31 cellular contexts compared by ENCODE assay signal in genomic region chr2:201105759-201106158, GRCh38. TPM values are rescaled to one million over a fixed set of nuclear protein-coding genes. Genes with fewer than 3 reads are reported as not detected.
DNase-seq lines count a peak whose midpoint lies in the region; ATAC-seq, FAIRE-seq and TF ChIP-seq lines count a peak whose summit lies in the region.
"Had no signal": no experiment of that assay in that cellular context is flagged by ENCODE, and none has a peak within 500 bp of the region (broad histone marks: within the 10 kb centered on the region; RNA-seq: fewer than 3 reads in every experiment).

No MANE protein-coding gene starts in this region.

- no peak overlapping the region for H4K91ac ChIP-seq in H1 (replicated peaks; ENCODE audit: insufficient read length, low read length)

- no peaks in the 10 kb centered on the region for H3K79me1 ChIP-seq in H1 (ENCODE audit: low read depth, low read length)

- H3K9me3 ChIP-seq in K562 (replicated peaks; ENCODE audit: control insufficient read depth, insufficient read depth, low read depth, low read length) (no peaks in the 10 kb centered on the region), H1 (ENCODE audit: insufficient read depth in 2 of 2, low read depth in 1 of 2, low read length in 1 of 2) (no peaks in the 10 kb centered on the region)
- H3K9me3 ChIP-seq: A549; BE2C; BLaER1; BLaER1 treated with 17β-estradiol and CSF1 and Interleukin-3, amounts not matched to agents 10 nM and 100 nM; Caco-2 had no signal

- H3K9ac ChIP-seq in K562 (ENCODE audit: insufficient read depth in 1 of 2, low read depth in 2 of 2, low read length in 2 of 2): no peak overlapping the region
- H3K9ac ChIP-seq in H1 (replicated peaks in 1 of 4; ENCODE audit: extremely low read depth in 1 of 4, low read depth in 3 of 4, low read length in 3 of 4): no peak overlapping the region
- H3K9ac ChIP-seq: BLaER1; BLaER1 treated with 17β-estradiol and CSF1 and Interleukin-3, amounts not matched to agents 10 nM and 100 nM had no signal

- H2BK20ac ChIP-seq in H1 (ENCODE audit: low read length): no peak overlapping the region

- DNase-seq in K562 (ENCODE audit: extremely low read depth in 1 of 4, low spot score in 3 of 4): no peak
- no peak for DNase-seq in H1 (ENCODE audit: low read depth in 1 of 2, low spot score in 2 of 2)
- no peak for DNase-seq in NOMO-1 treated with DMSO at 0.1 percent for 48 hours (lab: John Stamatoyannopoulos, UW; ENCODE audit: unreplicated experiment)
- DNase-seq: 8988T; ACHN; AML-193; BE2C; C1 segment of cervical spinal cord; Caco-2; Calu3; CD4-positive, alpha-beta memory T cell; CD4-positive, alpha-beta T cell; CD4-positive, CD25-positive, alpha-beta regulatory T cell; CD8-positive, alpha-beta memory T cell; CD8-positive, alpha-beta T cell; COR-L47; DMS 273 treated with DMSO at 0.1 percent for 48 hours; DMS153; DMS53; DMS79; DMS79 treated with DMSO at 0.1 percent for 48 hours; DND-41; EL had no signal

- in situ Hi-C loops in K562 (cut with MboI): no loop called here

- intact Hi-C loops in K562 (cut with micrococcal nuclease): no loop called here

- H3K27ac ChIP-seq in K562 (ENCODE audit: extremely low read depth, low read depth, low read length) (peak overlapping the region; percentile 49; the same call in 2 of the 3 replicates), H1 (ENCODE audit: low read depth, low read length) (no peak overlapping the region)
- H3K27ac ChIP-seq: 22Rv1; A549; BLaER1; BLaER1 treated with 17β-estradiol and CSF1 and Interleukin-3, amounts not matched to agents 10 nM and 100 nM; C4-2B had no signal

- POLR2A ChIA-PET in K562 (lab: Yijun Ruan, JAX) (interaction anchor here (0.5 to 3.1 kb wide), 4 partner anchors 10 to 40 kb away, joined by 3 to 12 read pairs (median 4); partner anchors contain the start of gene CFLAR), H1 (lab: Charles Lee; ENCODE audit: partially characterized antibody) (interaction anchor here (2.0 kb wide), 1 partner anchor 10 kb away, joined by 7 read pairs; the partner anchor contains the start of gene CFLAR)

- H3K4me3 ChIP-seq in K562: no peak overlapping the region
- no peak overlapping the region for H3K4me3 ChIP-seq in H1 (ENCODE audit: extremely low read depth in 1 of 4, insufficient read depth in 2 of 4, low read depth in 3 of 4, low read length in 4 of 4)
- H3K4me3 ChIP-seq: A549; BLaER1; BLaER1 treated with 17β-estradiol and CSF1 and Interleukin-3, amounts not matched to agents 10 nM and 100 nM had no signal

- TF ChIP-seq POLR2A in K562 (conservative IDR thresholded peaks at IDR 0.05) (no peak), H1 (IDR thresholded peaks at IDR 0.05; ENCODE audit: control extremely low read depth in 1 of 2, low read depth in 2 of 2, low read length in 2 of 2) (no peak)

- TF ChIP-seq CTCF in K562 (IDR thresholded peaks at IDR 0.05 in 2 of 3, conservative IDR thresholded peaks at IDR 0.05 in 1 of 3; ENCODE audit: insufficient read depth in 2 of 3, low read depth in 1 of 3, low read length in 3 of 3): no peak
- no peak for TF ChIP-seq CTCF in H1 (IDR thresholded peaks at IDR 0.05; ENCODE audit: control extremely low read depth in 1 of 3, insufficient read depth in 1 of 3, low read depth in 1 of 3, low read length in 3 of 3)

- no peaks in the 10 kb centered on the region for H3K9me1 ChIP-seq in K562 (ENCODE audit: control insufficient read depth, insufficient read depth, low read length)

- no peak overlapping the region for H3K18ac ChIP-seq in H1 (ENCODE audit: extremely low read depth, low read length)

- H3K36me3 ChIP-seq in K562 (ENCODE audit: control insufficient read depth, insufficient read depth, low read length): no peaks in the 10 kb centered on the region
- no peaks in the 10 kb centered on the region for H3K36me3 ChIP-seq in H1 (ENCODE audit: control insufficient read depth in 2 of 4, insufficient read depth in 4 of 4, low read length in 3 of 4)
- H3K36me3 ChIP-seq: BE2C, BLaER1 had no signal

- no peak overlapping the region for H4K5ac ChIP-seq in H1 (ENCODE audit: insufficient read length, low read depth, low read length)

- ATAC-seq in K562: peak; percentile 72
- no peak for ATAC-seq in HG03432 (IDR thresholded peaks at IDR 0.05; ENCODE audit: unreplicated experiment)
- ATAC-seq: A549; CD8-positive, alpha-beta T cell had no signal

- H2AFZ ChIP-seq in K562 (ENCODE audit: low read depth, low read length) (peak overlapping the region; percentile 46; the same call in 1 of the 2 replicates), H1 (ENCODE audit: low read length) (no peak overlapping the region)

- H3K14ac ChIP-seq in H1 (ENCODE audit: insufficient read length): no peak overlapping the region

- H3K27me3 ChIP-seq in K562 (ENCODE audit: control insufficient read depth in 2 of 2, insufficient read depth in 2 of 2, low read length in 2 of 2): no peaks in the 10 kb centered on the region
- H3K27me3 ChIP-seq in H1 (replicated peaks in 1 of 4; ENCODE audit: control insufficient read depth in 3 of 4, extremely low read depth in 1 of 4, insufficient read depth in 3 of 4, low read length in 3 of 4): no peaks in the 10 kb centered on the region
- H3K27me3 ChIP-seq: BE2C; BLaER1; BLaER1 treated with 17β-estradiol and CSF1 and Interleukin-3, amounts not matched to agents 10 nM and 100 nM had no signal

- no peaks in the 10 kb centered on the region for H4K20me1 ChIP-seq in K562 (replicated peaks; ENCODE audit: control insufficient read depth, insufficient read depth, low read length)
- no peaks in the 10 kb centered on the region for H4K20me1 ChIP-seq in H1 (replicated peaks in 1 of 2; ENCODE audit: control insufficient read depth in 1 of 2, insufficient read depth in 2 of 2, low read length in 2 of 2)
- H4K20me1 ChIP-seq: BLaER1; BLaER1 treated with 17β-estradiol and CSF1 and Interleukin-3, amounts not matched to agents 10 nM and 100 nM had no signal

- H3K56ac ChIP-seq in H1 (replicated peaks; ENCODE audit: insufficient read length, low read depth, low read length): peak overlapping the region; percentile 77

- no peak overlapping the region for H3K4me2 ChIP-seq in K562 (ENCODE audit: insufficient read depth, low read length)
- no peak overlapping the region for H3K4me2 ChIP-seq in H1 (ENCODE audit: insufficient read depth in 1 of 2, low read depth in 2 of 2, low read length in 2 of 2)
- H3K4me2 ChIP-seq: A549; BLaER1; BLaER1 treated with 17β-estradiol and CSF1 and Interleukin-3, amounts not matched to agents 10 nM and 100 nM had no signal

- no peak overlapping the region for H3K4ac ChIP-seq in H1 (replicated peaks; ENCODE audit: insufficient read length, low read depth, low read length)

- BruUV-seq in K562 (replicated peaks; lab: Mats Ljungman, UMichigan): no TSS peak

- no peak overlapping the region for H2AK5ac ChIP-seq in H1 (ENCODE audit: low read depth, low read length)

- no peak overlapping the region for H2BK15ac ChIP-seq in H1 (ENCODE audit: low read length)

- CTCF ChIA-PET in K562 (lab: Yijun Ruan, JAX; ENCODE audit: low intra/inter-chr PET ratio) (no interaction called here), H1 (lab: Charles Lee; ENCODE audit: partially characterized antibody) (interaction anchor here (1.1 to 3.6 kb wide), 2 partner anchors 37 to 52 kb away, joined by 3 to 10 read pairs; no protein-coding TSS in a partner anchor)

- WGBS in K562 (ENCODE audit: insufficient coverage, low coverage, missing lambda C conversion rate): 58% methylated on average over 1 of the region's 1 CpG
- 90% methylated on average over 1 of the region's 1 CpG; no CpG with 5 or more reads in 1 of the 2 experiments for WGBS in H1 (ENCODE audit: extremely low coverage in 1 of 2, insufficient coverage in 1 of 2, insufficient read length in 1 of 2, insufficient replicate concordance in 2 of 2, low coverage in 1 of 2, low lambda C conversion rate in 2 of 2, missing lambda C conversion rate in 1 of 2), 2 experiments

- H2BK5ac ChIP-seq in H1 (ENCODE audit: low read depth, low read length): no peak overlapping the region

- H2BK120ac ChIP-seq in H1 (replicated peaks; ENCODE audit: low read depth, low read length): no peak overlapping the region

- H4K8ac ChIP-seq in H1 (ENCODE audit: extremely low read depth, insufficient read depth, low read length): no peak overlapping the region

- TF ChIP-seq EP300 in K562 (IDR thresholded peaks at IDR 0.05; ENCODE audit: low read length): no peak
- no peak for TF ChIP-seq EP300 in H1 (IDR thresholded peaks at IDR 0.05; ENCODE audit: borderline replicate concordance in 1 of 2, low read depth in 2 of 2, low read length in 2 of 2)

- TF ChIP-seq RAD21 in K562 (CRISPR knock-in tag; conservative IDR thresholded peaks at IDR 0.05 in 1 of 2, IDR thresholded peaks at IDR 0.05 in 1 of 2) (no peak), H1 (IDR thresholded peaks at IDR 0.05 in 1 of 2, conservative IDR thresholded peaks at IDR 0.05 in 1 of 2; ENCODE audit: low read depth in 2 of 2, low read length in 2 of 2) (no peak)

- H3K4me1 ChIP-seq in K562 (replicated peaks in 1 of 2; ENCODE audit: control insufficient read depth in 2 of 2, insufficient read depth in 2 of 2, low read length in 2 of 2) (peaks cover 6 to 8% of the 10 kb centered on the region in 2 experiments; a peak in 3 of 5 replicates), H1 (replicated peaks in 1 of 4; ENCODE audit: control insufficient read depth in 3 of 4, insufficient read depth in 4 of 4, low read length in 3 of 4) (no peaks in the 10 kb centered on the region)
- H3K4me1 ChIP-seq: A549; BE2C; BLaER1; BLaER1 treated with 17β-estradiol and CSF1 and Interleukin-3, amounts not matched to agents 10 nM and 100 nM; Caco-2 had no signal

- H2BK12ac ChIP-seq in H1 (ENCODE audit: low read depth, low read length): no peak overlapping the region

- no peak overlapping the region for H3K23ac ChIP-seq in H1 (ENCODE audit: insufficient read length)

- H3K79me2 ChIP-seq in K562 (ENCODE audit: control insufficient read depth, insufficient read depth, low read length) (no peaks in the 10 kb centered on the region), H1 (ENCODE audit: control insufficient read depth in 1 of 2, insufficient read depth in 2 of 2, low read length in 2 of 2) (no peaks in the 10 kb centered on the region)

- peaks cover 2% of the 10 kb centered on the region; the same call in 1 of the 2 replicates for H3K23me2 ChIP-seq in H1 (ENCODE audit: low read depth, low read length)

- FAIRE-seq in K562 (lab: Jason Lieb, UNC) (no peak), H1 (lab: Jason Lieb, UNC) (no peak)
- FAIRE-seq: A204.1, A549, D721Med had no signal

RNA-seq across cellular contexts. Expression of gene CFLAR, which starts 10.2 kb away (rescaled TPM):
- 362 and 472 TPM in 2 replicates for total RNA-seq in K562 (2011; cell fraction: chromatin; rRNA removed; ENCODE audit: low replicate concordance)
- 167 and 172 TPM in 2 replicates for total RNA-seq in K562 (2011; cell fraction: nucleolus; rRNA removed)
- total RNA-seq in K562 (2011; cell fraction: nucleoplasm; rRNA removed): 230 and 255 TPM in 2 replicates
- total RNA-seq in K562 (2014; rRNA removed) (46.0 and 48.6 TPM in 2 replicates), K562 (2014; rRNA removed; fragmentation: Illumina TruSeq; extraction: Trizol) (73.6 and 95.3 TPM in 2 replicates), K562 (2015; rRNA removed; fragmentation: Illumina TruSeq; extraction: Trizol) (32.9 and 39.4 TPM in 2 replicates), K562 (2021) (66.4 and 78.4 TPM in 2 replicates)
- polyA plus RNA-seq in K562 (2011; rRNA removed) (55.5 and 102 TPM in 2 replicates), K562 (2014; fragmentation: Illumina TruSeq; extraction: Trizol) (54.0 and 55.1 TPM in 2 replicates), K562 (2014; fragmentation: Nextera tagmentation; extraction: Ambion mirVana) (10 to 100 TPM; 27.5 to 30.3 TPM), K562 (2014; rRNA removed) (45.6 and 55.9 TPM in 2 replicates), H1 (2011; rRNA removed) (3.8 and 3.9 TPM in 2 replicates)
- 42.6 and 44.2 TPM in 2 replicates for polyA plus RNA-seq in K562 (2011; cell fraction: cytosol; rRNA removed)
- 65.0 and 100 TPM in 2 replicates for polyA plus RNA-seq in K562 (2011; cell fraction: nucleus; rRNA removed)
- 48.8 and 58.4 TPM in 2 replicates for polyA plus RNA-seq in K562 (2012)
- polyA minus RNA-seq in K562 (2011; rRNA and poly(A)+ RNA removed): 142 and 164 TPM in 2 replicates
- polyA minus RNA-seq in K562 (2011; cell fraction: cytosol; rRNA and poly(A)+ RNA removed): 41.0 and 53.7 TPM in 2 replicates
- 135 and 142 TPM in 2 replicates for polyA minus RNA-seq in K562 (2011; cell fraction: nucleus; rRNA and poly(A)+ RNA removed)
- total RNA-seq in H1 (2021; fragmentation: NEBNext Ultra II Directional; extraction: Animal tissue kit (Norgen Biotek cat#: 25700)): 1.1 and 1.6 TPM in 2 replicates
- 5.2 TPM for polyA plus RNA-seq in H1 (2011; cell fraction: cytosol; rRNA removed)
- 7.4 TPM for polyA plus RNA-seq in H1 (2011; cell fraction: nucleus; rRNA removed)
- 7.0 to 10.0 TPM (median 7.5 TPM) in 4 replicates for polyA plus RNA-seq in H1 (2012, experiment 1 of 2)
- 2.2 TPM for polyA plus RNA-seq in H1 (2012, experiment 2 of 2)
- 2.6 TPM for polyA plus RNA-seq in H1 (2013, experiment 1 of 2)
- polyA plus RNA-seq in H1 (2013, experiment 2 of 2): 2.0 TPM
- 14.3 and 19.2 TPM in 2 replicates for polyA minus RNA-seq in H1 (2011; rRNA and poly(A)+ RNA removed)
- 7.0 TPM for polyA minus RNA-seq in H1 (2011; cell fraction: cytosol; rRNA and poly(A)+ RNA removed)
- polyA minus RNA-seq in H1 (2011; cell fraction: nucleus; rRNA and poly(A)+ RNA removed): 22.6 TPM

RNA-seq across cellular contexts. Expression of gene NDUFB3, which starts 34.0 kb away (rescaled TPM):
- total RNA-seq in K562 (2011; cell fraction: chromatin; rRNA removed; ENCODE audit: low replicate concordance): 4.1 and 9.5 TPM in 2 replicates
- 6.4 and 7.8 TPM in 2 replicates for total RNA-seq in K562 (2011; cell fraction: nucleolus; rRNA removed)
- total RNA-seq in K562 (2011; cell fraction: nucleoplasm; rRNA removed): 11.7 and 11.8 TPM in 2 replicates
- 116 and 156 TPM in 2 replicates for total RNA-seq in K562 (2014; rRNA removed)
- total RNA-seq in K562 (2014; rRNA removed; fragmentation: Illumina TruSeq; extraction: Trizol): 202 and 209 TPM in 2 replicates
- total RNA-seq in K562 (2015; rRNA removed; fragmentation: Illumina TruSeq; extraction: Trizol): 138 and 152 TPM in 2 replicates
- 127 and 142 TPM in 2 replicates for total RNA-seq in K562 (2021)
- polyA plus RNA-seq in K562 (2011; rRNA removed): 121 and 152 TPM in 2 replicates
- 21.4 and 72.0 TPM in 2 replicates for polyA plus RNA-seq in K562 (2011; cell fraction: cytosol; rRNA removed)
- 13.2 and 33.7 TPM in 2 replicates for polyA plus RNA-seq in K562 (2011; cell fraction: nucleus; rRNA removed)
- 97.7 and 221 TPM in 2 replicates for polyA plus RNA-seq in K562 (2012)
- polyA plus RNA-seq in K562 (2014; fragmentation: Illumina TruSeq; extraction: Trizol): 126 and 130 TPM in 2 replicates
- 100 to 1,000 TPM; 679 to 786 TPM for polyA plus RNA-seq in K562 (2014; fragmentation: Nextera tagmentation; extraction: Ambion mirVana)
- 230 and 235 TPM in 2 replicates for polyA plus RNA-seq in K562 (2014; rRNA removed)
- polyA minus RNA-seq in K562 (2011; rRNA and poly(A)+ RNA removed): 53.1 and 53.6 TPM in 2 replicates
- polyA minus RNA-seq in K562 (2011; cell fraction: cytosol; rRNA and poly(A)+ RNA removed): 14.2 and 17.0 TPM in 2 replicates
- 4.7 and 12.2 TPM in 2 replicates for polyA minus RNA-seq in K562 (2011; cell fraction: nucleus; rRNA and poly(A)+ RNA removed)
- total RNA-seq in H1 (2021; fragmentation: NEBNext Ultra II Directional; extraction: Animal tissue kit (Norgen Biotek cat#: 25700)): 55.3 and 57.5 TPM in 2 replicates
- polyA plus RNA-seq in H1 (2011; rRNA removed): 15.5 and 38.2 TPM in 2 replicates
- 46.4 TPM for polyA plus RNA-seq in H1 (2011; cell fraction: cytosol; rRNA removed)
- polyA plus RNA-seq in H1 (2011; cell fraction: nucleus; rRNA removed): 4.5 TPM
- polyA plus RNA-seq in H1 (2012, experiment 1 of 2): 52.7 to 85.6 TPM (median 54.0 TPM) in 4 replicates
- polyA plus RNA-seq in H1 (2012, experiment 2 of 2): 64.4 TPM
- 102 TPM for polyA plus RNA-seq in H1 (2013, experiment 1 of 2)
- 114 TPM for polyA plus RNA-seq in H1 (2013, experiment 2 of 2)
- polyA minus RNA-seq in H1 (2011; rRNA and poly(A)+ RNA removed): 6.7 and 6.8 TPM in 2 replicates
- 8.7 TPM for polyA minus RNA-seq in H1 (2011; cell fraction: cytosol; rRNA and poly(A)+ RNA removed)
- 3.6 TPM for polyA minus RNA-seq in H1 (2011; cell fraction: nucleus; rRNA and poly(A)+ RNA removed)

RNA-seq across cellular contexts. Expression of gene HYCC2, which starts 34.3 kb away (rescaled TPM):
- 36.2 and 109 TPM in 2 replicates for total RNA-seq in K562 (2011; cell fraction: chromatin; rRNA removed; ENCODE audit: low replicate concordance)
- 18.8 and 22.1 TPM in 2 replicates for total RNA-seq in K562 (2011; cell fraction: nucleolus; rRNA removed)
- total RNA-seq in K562 (2011; cell fraction: nucleoplasm; rRNA removed): 55.3 and 96.3 TPM in 2 replicates
- total RNA-seq in K562 (2014; rRNA removed) (5.4 TPM in 2 replicates), K562 (2014; rRNA removed; fragmentation: Illumina TruSeq; extraction: Trizol) (15.6 and 16.9 TPM in 2 replicates), K562 (2015; rRNA removed; fragmentation: Illumina TruSeq; extraction: Trizol) (11.1 and 12.8 TPM in 2 replicates), K562 (2021) (18.9 and 20.0 TPM in 2 replicates)
- polyA plus RNA-seq in K562 (2011; rRNA removed) (12.2 and 14.9 TPM in 2 replicates), K562 (2014; fragmentation: Illumina TruSeq; extraction: Trizol) (6.3 and 8.5 TPM in 2 replicates), K562 (2014; fragmentation: Nextera tagmentation; extraction: Ambion mirVana) (1 to 10 TPM; 7.5 to 9.8 TPM), K562 (2014; rRNA removed) (5.2 and 5.5 TPM in 2 replicates), H1 (2011; rRNA removed) (0.67 and 0.86 TPM in 2 replicates)
- 2.4 and 4.6 TPM in 2 replicates for polyA plus RNA-seq in K562 (2011; cell fraction: cytosol; rRNA removed)
- 12.1 and 15.4 TPM in 2 replicates for polyA plus RNA-seq in K562 (2011; cell fraction: nucleus; rRNA removed)
- polyA plus RNA-seq in K562 (2012): 3.8 TPM in 2 replicates
- 33.9 and 39.3 TPM in 2 replicates for polyA minus RNA-seq in K562 (2011; rRNA and poly(A)+ RNA removed)
- polyA minus RNA-seq in K562 (2011; cell fraction: cytosol; rRNA and poly(A)+ RNA removed): 8.9 and 12.0 TPM in 2 replicates
- polyA minus RNA-seq in K562 (2011; cell fraction: nucleus; rRNA and poly(A)+ RNA removed): 23.7 and 39.7 TPM in 2 replicates
- 7.8 and 8.0 TPM in 2 replicates for total RNA-seq in H1 (2021; fragmentation: NEBNext Ultra II Directional; extraction: Animal tissue kit (Norgen Biotek cat#: 25700))
- polyA plus RNA-seq in H1 (2011; cell fraction: cytosol; rRNA removed): 1.3 TPM
- 1.1 TPM for polyA plus RNA-seq in H1 (2011; cell fraction: nucleus; rRNA removed)
- 1.2 to 2.4 TPM (median 1.9 TPM) in 4 replicates for polyA plus RNA-seq in H1 (2012, experiment 1 of 2)
- 0.10 TPM for polyA plus RNA-seq in H1 (2012, experiment 2 of 2)
- 2.2 TPM for polyA plus RNA-seq in H1 (2013, experiment 1 of 2)
- 2.7 TPM for polyA plus RNA-seq in H1 (2013, experiment 2 of 2)
- polyA minus RNA-seq in H1 (2011; rRNA and poly(A)+ RNA removed): 6.5 and 13.6 TPM in 2 replicates
- 2.8 TPM for polyA minus RNA-seq in H1 (2011; cell fraction: cytosol; rRNA and poly(A)+ RNA removed)
- polyA minus RNA-seq in H1 (2011; cell fraction: nucleus; rRNA and poly(A)+ RNA removed): 8.0 TPM

Comparison
In these comparisons a context has a peak if more than half of its experiments do, and no peak if none do; other contexts are left out.
1. RNA of gene CFLAR, which starts 10.2 kb away (total RNA-seq): 32.9 to 472 TPM in K562; 1.1 to 1.6 TPM in H1; every median in the first group is over 10 times any median in the second.
2. Of the 49 proteins assayed by ChIP-seq in both K562 and H1: peak only in K562: MAFK; only in H1: none; in both: none; in neither: 48.